Comparison of ENCODE assay signal across 9 cellular contexts in the genomic region with DNA sequence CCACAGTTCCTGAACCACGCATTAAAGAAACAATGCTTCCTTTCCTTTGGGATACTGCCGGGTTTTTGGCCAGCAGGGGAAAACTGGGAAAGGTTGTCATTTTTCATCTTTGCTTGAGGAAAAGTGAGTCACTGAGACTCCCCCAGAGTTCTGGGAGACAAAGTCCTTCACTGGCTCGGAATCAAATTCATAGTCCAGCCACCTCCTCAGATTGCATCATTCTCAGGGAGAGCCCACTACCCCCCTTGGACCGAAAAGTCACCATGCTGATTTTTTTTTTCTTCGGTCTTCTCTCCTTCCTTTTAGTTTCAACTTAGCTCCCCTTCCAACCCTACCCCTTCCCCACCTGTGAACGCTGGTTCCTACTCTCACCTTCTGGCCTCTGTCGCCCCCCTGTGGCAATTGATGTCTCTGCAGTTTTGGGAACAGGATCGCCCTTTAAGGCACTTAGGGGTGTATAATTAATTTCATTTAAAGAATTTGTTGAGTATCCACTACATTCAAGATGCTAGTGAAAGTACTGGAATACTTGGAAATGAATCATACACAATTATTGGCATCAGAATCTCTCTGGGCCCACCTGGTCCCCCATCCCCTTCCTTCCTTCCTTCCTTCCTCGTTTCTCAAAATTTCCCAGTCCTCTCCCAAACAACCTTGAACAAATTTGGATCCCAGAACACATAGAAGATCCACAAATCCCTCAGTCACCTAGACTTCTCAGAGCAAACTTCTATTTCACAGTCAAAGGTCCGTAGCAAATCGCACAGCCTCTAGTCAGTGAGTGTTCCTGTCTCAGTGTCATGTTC. TPM values are rescaled to one million over a fixed set of nuclear protein-coding genes. Genes with fewer than 3 reads are reported as not detected.
DNase-seq lines count a peak whose midpoint lies in the region; ATAC-seq and TF ChIP-seq lines count a peak whose summit lies in the region.
"Had no signal": no experiment of that assay in that cellular context is flagged by ENCODE, and none has a peak within 500 bp of the region (broad histone marks: within the 10 kb centered on the region; RNA-seq: fewer than 3 reads in every experiment).

No MANE protein-coding gene starts in this region.

- H3K36me3 ChIP-seq in CD8-positive, alpha-beta T cell (ENCODE audit: insufficient read depth, low read length), result no peaks in the 10 kb centered on the region
- H3K36me3 ChIP-seq in H7 (replicated peaks; ENCODE audit: control insufficient read depth, insufficient read depth, low read length) (no peaks in the 10 kb centered on the region), Peyer's patch (no peaks in the 10 kb centered on the region)
- H3K36me3 ChIP-seq: SJCRH30 had no signal

- no peak overlapping the region for H3K4me3 Mint-ChIP-seq in CD8-positive, alpha-beta T cell
- no peak overlapping the region for H3K4me3 Mint-ChIP-seq in activated naive CD8-positive, alpha-beta T cell treated with anti-CD3 and anti-CD28 coated beads, Interleukin-2, amount 10 ng/mL, durations not matched to agents 7 days and 5 days
- H3K4me3 Mint-ChIP-seq in immature natural killer cell, result no peak overlapping the region

- no peaks in the 10 kb centered on the region for H3K4me1 Mint-ChIP-seq in CD8-positive, alpha-beta T cell (ENCODE audit: low read depth)
- H3K4me1 Mint-ChIP-seq in activated naive CD8-positive, alpha-beta T cell treated with anti-CD3 and anti-CD28 coated beads, Interleukin-2, amount 10 ng/mL, durations not matched to agents 7 days and 5 days, result no peaks in the 10 kb centered on the region
- H3K4me1 Mint-ChIP-seq in immature natural killer cell, result no peaks in the 10 kb centered on the region

- no peak for TF ChIP-seq POLR2A in Peyer's patch (IDR thresholded peaks at IDR 0.05)

- ATAC-seq in CD8-positive, alpha-beta T cell, result no peak
- no peak for ATAC-seq in activated naive CD8-positive, alpha-beta T cell treated with anti-CD3 and anti-CD28 coated beads, Interleukin-2, amount 10 ng/mL, durations not matched to agents 7 days and 5 days (ENCODE audit: low read depth)
- ATAC-seq in GM18861 (IDR thresholded peaks at IDR 0.05; ENCODE audit: unreplicated experiment) (no peak), GM19467 (IDR thresholded peaks at IDR 0.05; ENCODE audit: unreplicated experiment) (no peak)

- intact Hi-C loops in CD8-positive, alpha-beta T cell (cut with DNase I, micrococcal nuclease), result loop anchor here (1.0 to 5.0 kb wide), 4 partner anchors 50 to 679 kb away; no protein-coding TSS in a partner anchor

- peak; percentile 86 for TF ChIP-seq CTCF in CD8-positive, alpha-beta T cell (IDR thresholded peaks at IDR 0.05)
- TF ChIP-seq CTCF in Peyer's patch (IDR thresholded peaks at IDR 0.05), result peak; percentile 27 to 86 (median 68)

- H3K9me3 ChIP-seq in CD8-positive, alpha-beta T cell (ENCODE audit: low read length), result no peaks in the 10 kb centered on the region
- H3K9me3 ChIP-seq in Peyer's patch, result no peaks in the 10 kb centered on the region
- H3K9me3 ChIP-seq: SJCRH30 had no signal

- no peaks in the 10 kb centered on the region for H3K9me3 Mint-ChIP-seq in CD8-positive, alpha-beta T cell
- H3K9me3 Mint-ChIP-seq in activated naive CD8-positive, alpha-beta T cell treated with anti-CD3 and anti-CD28 coated beads, Interleukin-2, amount 10 ng/mL, durations not matched to agents 7 days and 5 days, result no peaks in the 10 kb centered on the region
- no peaks in the 10 kb centered on the region for H3K9me3 Mint-ChIP-seq in immature natural killer cell

- no peaks in the 10 kb centered on the region for H3K27me3 ChIP-seq in CD8-positive, alpha-beta T cell (ENCODE audit: insufficient read depth, low read length)
- peaks cover 2% of the 10 kb centered on the region; the same call in 1 of the 2 replicates for H3K27me3 ChIP-seq in H7 (ENCODE audit: control insufficient read depth, insufficient read depth, low read length)
- no peaks in the 10 kb centered on the region for H3K27me3 ChIP-seq in Peyer's patch
- H3K27me3 ChIP-seq: SJCRH30 had no signal

- no peak overlapping the region for H3K4me3 ChIP-seq in CD8-positive, alpha-beta T cell (ENCODE audit: low read depth, low read length)
- H3K4me3 ChIP-seq in H7 (ENCODE audit: insufficient read depth, low read depth, low read length), result no peak overlapping the region
- no peak overlapping the region for H3K4me3 ChIP-seq in Peyer's patch
- H3K4me3 ChIP-seq: SJCRH30 had no signal

- POLR2A ChIA-PET in CD8-positive, alpha-beta T cell (lab: Charles Lee), result no interaction called here
- POLR2A ChIA-PET in activated naive CD8-positive, alpha-beta T cell treated with anti-CD3 and anti-CD28 coated beads, Interleukin-2, amount 10 ng/mL, durations not matched to agents 7 days and 5 days (lab: Charles Lee), result no interaction called here

- no peak overlapping the region for H3K27ac Mint-ChIP-seq in CD8-positive, alpha-beta T cell
- no peak overlapping the region for H3K27ac Mint-ChIP-seq in activated naive CD8-positive, alpha-beta T cell treated with anti-CD3 and anti-CD28 coated beads, Interleukin-2, amount 10 ng/mL, durations not matched to agents 7 days and 5 days
- no peak overlapping the region for H3K27ac Mint-ChIP-seq in immature natural killer cell

- CTCF ChIA-PET in CD8-positive, alpha-beta T cell (lab: Charles Lee), result interaction anchor here (0.6 to 6.0 kb wide), 15 partner anchors 11 to 674 kb away, joined by 3 to 48 read pairs (median 3); no protein-coding TSS in a partner anchor

- no peaks in the 10 kb centered on the region for H3K36me3 Mint-ChIP-seq in CD8-positive, alpha-beta T cell
- H3K36me3 Mint-ChIP-seq in activated naive CD8-positive, alpha-beta T cell treated with anti-CD3 and anti-CD28 coated beads, Interleukin-2, amount 10 ng/mL, durations not matched to agents 7 days and 5 days, result no peaks in the 10 kb centered on the region
- H3K36me3 Mint-ChIP-seq in immature natural killer cell, result no peaks in the 10 kb centered on the region

- H3K27me3 Mint-ChIP-seq in CD8-positive, alpha-beta T cell (ENCODE audit: low read depth), result peaks cover 50% of the 10 kb centered on the region
- H3K27me3 Mint-ChIP-seq in activated naive CD8-positive, alpha-beta T cell treated with anti-CD3 and anti-CD28 coated beads, Interleukin-2, amount 10 ng/mL, durations not matched to agents 7 days and 5 days, result peaks cover 39% of the 10 kb centered on the region
- peaks cover 4 to 32% (median 6%) of the 10 kb centered on the region in 3 donors for H3K27me3 Mint-ChIP-seq in immature natural killer cell (ENCODE audit: low read depth in 3 of 3)

- H3K27ac ChIP-seq in CD8-positive, alpha-beta T cell (ENCODE audit: low read depth, low read length), result no peak overlapping the region
- no peak overlapping the region for H3K27ac ChIP-seq in Peyer's patch
- H3K27ac ChIP-seq: SJCRH30 had no signal

- no peaks in the 10 kb centered on the region for H3K4me1 ChIP-seq in CD8-positive, alpha-beta T cell (ENCODE audit: insufficient read depth, low read length)
- H3K4me1 ChIP-seq in Peyer's patch, result no peaks in the 10 kb centered on the region
- H3K4me1 ChIP-seq: SJCRH30 had no signal

- peak in 6 of 7 experiments; percentile 15 to 65 (median 44) for DNase-seq in CD8-positive, alpha-beta T cell
- DNase-seq in H7 (peak; percentile 66), Peyer's patch (peak in 2 of 3 donors; percentile 31 to 66), immature natural killer cell (peak; percentile 10 to 20 (median 18))
- peak; percentile 55 for DNase-seq in activated naive CD8-positive, alpha-beta T cell treated with anti-CD3 and anti-CD28 coated beads, Interleukin-2, amount 10 ng/mL, durations not matched to agents 7 days and 5 days
- DNase-seq in stimulated activated CD4-positive, alpha-beta T cell treated with anti-CD3 and anti-CD28 coated beads, Interleukin-4, amount 100 ng/mL, for 24 hours, result peak; percentile 62

RNA-seq across cellular contexts. Expression of a gene that starts 6.9 kb away (rescaled TPM):
- total RNA-seq in CD8-positive, alpha-beta T cell, result not detected
- 0.22 TPM in 1 of 2 replicates, not detected in the other for total RNA-seq in H7 (2014; rRNA removed; shearing (Covaris generic))
- 10 to 100 TPM in 3 of 4 donors, 1 to 10 TPM in 1; 5.4 to 51.2 (median 21.5) TPM for total RNA-seq in Peyer's patch
- not detected for total RNA-seq in activated naive CD8-positive, alpha-beta T cell treated with anti-CD3 and anti-CD28 coated beads, Interleukin-2, amount 10 ng/mL, durations not matched to agents 7 days and 5 days
- polyA plus RNA-seq in immature natural killer cell, result not detected
- total RNA-seq: SJCRH30 had no signal

RNA-seq across cellular contexts. Expression of a gene that starts 40.1 kb away (rescaled TPM):
- total RNA-seq in CD8-positive, alpha-beta T cell, result not detected
- total RNA-seq in H7 (2014; rRNA removed; shearing (Covaris generic)), result 2.1 and 4.1 TPM in 2 replicates
- 10 to 100 TPM in 1 of 4 donors, 1 to 10 TPM in 3; 2.1 to 19.8 (median 8.1) TPM for total RNA-seq in Peyer's patch
- total RNA-seq in activated naive CD8-positive, alpha-beta T cell treated with anti-CD3 and anti-CD28 coated beads, Interleukin-2, amount 10 ng/mL, durations not matched to agents 7 days and 5 days, result not detected
- not detected for polyA plus RNA-seq in immature natural killer cell
- total RNA-seq: SJCRH30 had no signal
